2 cellular contexts compared by ENCODE assay signal in genomic region chr10:70260259-70260658, GRCh38.
TF ChIP-seq lines count a peak whose summit lies in the region.

No MANE protein-coding gene starts in this region.

TF ChIP-seq in Ishikawa, 13 proteins besides CTCF, POLR2A, EP300 and RAD21:
- TF ChIP-seq MAX (IDR thresholded peaks at IDR 0.05) (no peak), EGR1 (IDR thresholded peaks at IDR 0.05) (no peak), YY1 (IDR thresholded peaks at IDR 0.05; ENCODE audit: low read depth) (no peak), CEBPB (IDR thresholded peaks at IDR 0.05) (no peak), FOXM1 (IDR thresholded peaks at IDR 0.05; ENCODE audit: borderline replicate concordance, low read depth) (no peak), USF1 (IDR thresholded peaks at IDR 0.05) (no peak), ZBTB7A (IDR thresholded peaks at IDR 0.05; ENCODE audit: low read depth) (no peak), CREB1 (IDR thresholded peaks at IDR 0.05; ENCODE audit: low read depth) (no peak), TEAD4 (IDR thresholded peaks at IDR 0.05) (no peak), TAF1 (IDR thresholded peaks at IDR 0.05; ENCODE audit: low read depth) (no peak), NFIC (IDR thresholded peaks at IDR 0.05) (no peak), REST (IDR thresholded peaks at IDR 0.05; ENCODE audit: low read depth) (no peak)

TF ChIP-seq in H1, 55 proteins besides CTCF, POLR2A, EP300 and RAD21:
- TF ChIP-seq TCF12 (IDR thresholded peaks at IDR 0.05; ENCODE audit: low read depth, low read length) (no peak), PHF8 (conservative IDR thresholded peaks at IDR 0.05; ENCODE audit: low read depth, low read length) (no peak), ATF3 (IDR thresholded peaks at IDR 0.05; ENCODE audit: insufficient read depth, low read depth, low read length) (no peak), HDAC2 (IDR thresholded peaks at IDR 0.05; ENCODE audit: borderline replicate concordance in 1 of 2, low read depth in 2 of 2, low read length in 2 of 2) (no peak), USF2 (IDR thresholded peaks at IDR 0.05; ENCODE audit: low read length) (no peak), BACH1 (IDR thresholded peaks at IDR 0.05; ENCODE audit: low read length) (no peak), MAX (IDR thresholded peaks at IDR 0.05) (no peak), CHD1 (IDR thresholded peaks at IDR 0.05; ENCODE audit: low read depth, low read length) (no peak)
